In genomic region chr5:38383701-38384100, GRCh38 we compare ENCODE assay signal across 6 cellular contexts.
"Had no signal": no experiment of that assay in that cellular context is flagged by ENCODE, and none has a peak within 500 bp of the region (broad histone marks: within the 10 kb centered on the region; RNA-seq: fewer than 3 reads in every experiment).

No MANE protein-coding gene starts in this region.

- H3K9me3 Mint-ChIP-seq: H9 had no signal

- FAIRE-seq: H54 had no signal

- DNase-seq: GOT3, H9, HCEC 1CT, IMR-90, KBM-7 had no signal

- H3K4me3 Mint-ChIP-seq: H9 had no signal
